1 cellular context compared by ENCODE assay signal in the genomic region with DNA sequence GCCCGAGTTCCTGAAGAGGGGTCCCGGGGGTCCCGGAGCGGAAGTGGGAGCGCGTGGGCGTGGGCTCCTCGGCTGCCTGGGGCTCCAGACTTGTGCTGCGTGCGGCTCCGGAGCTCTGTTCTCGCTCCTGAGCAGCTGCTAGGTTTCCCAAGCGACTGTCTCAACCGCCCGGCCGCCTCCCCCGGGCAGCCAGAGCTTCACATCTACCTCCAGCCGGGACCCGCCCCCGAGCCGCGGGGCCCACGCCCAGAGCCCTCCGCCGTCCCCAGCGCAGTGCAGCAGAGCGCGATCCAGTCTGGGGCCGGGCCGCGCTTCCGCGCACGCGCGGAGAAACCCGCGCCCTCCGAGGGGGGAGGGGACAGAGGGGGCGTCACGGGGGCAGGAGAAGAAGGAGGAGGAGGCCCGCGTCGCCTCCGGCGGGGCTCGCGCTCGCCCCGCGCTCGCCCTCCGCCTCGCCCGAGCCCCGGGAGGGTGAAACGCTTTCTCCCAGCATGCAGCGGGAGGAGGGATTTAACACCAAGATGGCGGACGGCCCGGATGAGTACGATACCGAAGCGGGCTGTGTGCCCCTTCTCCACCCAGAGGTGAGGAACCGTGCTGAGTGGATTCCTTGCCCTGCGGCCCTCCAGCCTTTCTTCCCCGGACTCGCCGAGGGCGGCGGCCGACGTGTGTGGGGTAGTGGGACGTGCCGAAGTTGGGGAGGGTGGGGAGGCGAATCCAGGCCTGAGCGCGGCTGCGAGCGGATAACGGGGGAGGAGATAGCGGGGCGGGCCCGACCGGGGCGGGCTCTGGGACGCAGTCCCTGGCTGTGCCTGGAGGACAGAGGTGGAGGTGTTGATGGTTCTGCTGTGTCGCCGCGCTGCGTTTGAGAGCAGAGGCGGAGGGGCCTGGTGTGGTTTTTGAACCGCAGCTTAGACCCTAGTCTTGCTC.
TF ChIP-seq lines count a peak whose summit lies in the region.

A gene with protein sequence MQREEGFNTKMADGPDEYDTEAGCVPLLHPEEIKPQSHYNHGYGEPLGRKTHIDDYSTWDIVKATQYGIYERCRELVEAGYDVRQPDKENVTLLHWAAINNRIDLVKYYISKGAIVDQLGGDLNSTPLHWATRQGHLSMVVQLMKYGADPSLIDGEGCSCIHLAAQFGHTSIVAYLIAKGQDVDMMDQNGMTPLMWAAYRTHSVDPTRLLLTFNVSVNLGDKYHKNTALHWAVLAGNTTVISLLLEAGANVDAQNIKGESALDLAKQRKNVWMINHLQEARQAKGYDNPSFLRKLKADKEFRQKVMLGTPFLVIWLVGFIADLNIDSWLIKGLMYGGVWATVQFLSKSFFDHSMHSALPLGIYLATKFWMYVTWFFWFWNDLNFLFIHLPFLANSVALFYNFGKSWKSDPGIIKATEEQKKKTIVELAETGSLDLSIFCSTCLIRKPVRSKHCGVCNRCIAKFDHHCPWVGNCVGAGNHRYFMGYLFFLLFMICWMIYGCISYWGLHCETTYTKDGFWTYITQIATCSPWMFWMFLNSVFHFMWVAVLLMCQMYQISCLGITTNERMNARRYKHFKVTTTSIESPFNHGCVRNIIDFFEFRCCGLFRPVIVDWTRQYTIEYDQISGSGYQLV (plus strand): TSS at position 370 of the 930 bp plus-strand sequence. CDS start 122 bp downstream, at position 492.

TF ChIP-seq in HEK293, 187 proteins besides CTCF, POLR2A, EP300 and RAD21 (continued from another document):
- TF ChIP-seq ZNF23 (tag by site-specific recombination; IDR thresholded peaks at IDR 0.05; ENCODE audit: borderline replicate concordance), result no peak
- TF ChIP-seq ZBTB48 (tag by site-specific recombination; IDR thresholded peaks at IDR 0.05), result 0 out of 2 replicates have a peak, but pooled peaks have one; percentile 43
- TF ChIP-seq, protein P1, sequence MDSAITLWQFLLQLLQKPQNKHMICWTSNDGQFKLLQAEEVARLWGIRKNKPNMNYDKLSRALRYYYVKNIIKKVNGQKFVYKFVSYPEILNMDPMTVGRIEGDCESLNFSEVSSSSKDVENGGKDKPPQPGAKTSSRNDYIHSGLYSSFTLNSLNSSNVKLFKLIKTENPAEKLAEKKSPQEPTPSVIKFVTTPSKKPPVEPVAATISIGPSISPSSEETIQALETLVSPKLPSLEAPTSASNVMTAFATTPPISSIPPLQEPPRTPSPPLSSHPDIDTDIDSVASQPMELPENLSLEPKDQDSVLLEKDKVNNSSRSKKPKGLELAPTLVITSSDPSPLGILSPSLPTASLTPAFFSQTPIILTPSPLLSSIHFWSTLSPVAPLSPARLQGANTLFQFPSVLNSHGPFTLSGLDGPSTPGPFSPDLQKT (IDR thresholded peaks at IDR 0.05; ENCODE audit: borderline replicate concordance, low read depth, low read length), result no peak
- TF ChIP-seq, protein P2, sequence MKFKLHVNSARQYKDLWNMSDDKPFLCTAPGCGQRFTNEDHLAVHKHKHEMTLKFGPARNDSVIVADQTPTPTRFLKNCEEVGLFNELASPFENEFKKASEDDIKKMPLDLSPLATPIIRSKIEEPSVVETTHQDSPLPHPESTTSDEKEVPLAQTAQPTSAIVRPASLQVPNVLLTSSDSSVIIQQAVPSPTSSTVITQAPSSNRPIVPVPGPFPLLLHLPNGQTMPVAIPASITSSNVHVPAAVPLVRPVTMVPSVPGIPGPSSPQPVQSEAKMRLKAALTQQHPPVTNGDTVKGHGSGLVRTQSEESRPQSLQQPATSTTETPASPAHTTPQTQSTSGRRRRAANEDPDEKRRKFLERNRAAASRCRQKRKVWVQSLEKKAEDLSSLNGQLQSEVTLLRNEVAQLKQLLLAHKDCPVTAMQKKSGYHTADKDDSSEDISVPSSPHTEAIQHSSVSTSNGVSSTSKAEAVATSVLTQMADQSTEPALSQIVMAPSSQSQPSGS (tag by site-specific recombination; IDR thresholded peaks at IDR 0.05; ENCODE audit: low read depth), result no peak
- TF ChIP-seq MYNN (tag by site-specific recombination; IDR thresholded peaks at IDR 0.05; ENCODE audit: borderline replicate concordance), result no peak
- no peak for TF ChIP-seq ZNF544 (tag by site-specific recombination; IDR thresholded peaks at IDR 0.05)
- TF ChIP-seq KLF16 (tag by site-specific recombination; IDR thresholded peaks at IDR 0.05), result peak; percentile 88
- TF ChIP-seq ZNF114 (tag by site-specific recombination; IDR thresholded peaks at IDR 0.05), result no peak
- no peak for TF ChIP-seq TRIM28 (IDR thresholded peaks at IDR 0.05; ENCODE audit: borderline replicate concordance, low read length)
- TF ChIP-seq ZNF555 (tag by site-specific recombination; conservative IDR thresholded peaks at IDR 0.05), result no peak
- no peak for TF ChIP-seq ZNF292 (tag by site-specific recombination; IDR thresholded peaks at IDR 0.05; ENCODE audit: borderline replicate concordance, low read depth)
- TF ChIP-seq, protein P3, sequence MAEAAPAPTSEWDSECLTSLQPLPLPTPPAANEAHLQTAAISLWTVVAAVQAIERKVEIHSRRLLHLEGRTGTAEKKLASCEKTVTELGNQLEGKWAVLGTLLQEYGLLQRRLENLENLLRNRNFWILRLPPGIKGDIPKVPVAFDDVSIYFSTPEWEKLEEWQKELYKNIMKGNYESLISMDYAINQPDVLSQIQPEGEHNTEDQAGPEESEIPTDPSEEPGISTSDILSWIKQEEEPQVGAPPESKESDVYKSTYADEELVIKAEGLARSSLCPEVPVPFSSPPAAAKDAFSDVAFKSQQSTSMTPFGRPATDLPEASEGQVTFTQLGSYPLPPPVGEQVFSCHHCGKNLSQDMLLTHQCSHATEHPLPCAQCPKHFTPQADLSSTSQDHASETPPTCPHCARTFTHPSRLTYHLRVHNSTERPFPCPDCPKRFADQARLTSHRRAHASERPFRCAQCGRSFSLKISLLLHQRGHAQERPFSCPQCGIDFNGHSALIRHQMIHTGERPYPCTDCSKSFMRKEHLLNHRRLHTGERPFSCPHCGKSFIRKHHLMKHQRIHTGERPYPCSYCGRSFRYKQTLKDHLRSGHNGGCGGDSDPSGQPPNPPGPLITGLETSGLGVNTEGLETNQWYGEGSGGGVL (tag by site-specific recombination; IDR thresholded peaks at IDR 0.05), result peak; percentile 65
- 0 out of 2 replicates have a peak, but pooled peaks have one; percentile 12 for TF ChIP-seq OSR2 (tag by site-specific recombination; IDR thresholded peaks at IDR 0.05)
- TF ChIP-seq, protein P4, sequence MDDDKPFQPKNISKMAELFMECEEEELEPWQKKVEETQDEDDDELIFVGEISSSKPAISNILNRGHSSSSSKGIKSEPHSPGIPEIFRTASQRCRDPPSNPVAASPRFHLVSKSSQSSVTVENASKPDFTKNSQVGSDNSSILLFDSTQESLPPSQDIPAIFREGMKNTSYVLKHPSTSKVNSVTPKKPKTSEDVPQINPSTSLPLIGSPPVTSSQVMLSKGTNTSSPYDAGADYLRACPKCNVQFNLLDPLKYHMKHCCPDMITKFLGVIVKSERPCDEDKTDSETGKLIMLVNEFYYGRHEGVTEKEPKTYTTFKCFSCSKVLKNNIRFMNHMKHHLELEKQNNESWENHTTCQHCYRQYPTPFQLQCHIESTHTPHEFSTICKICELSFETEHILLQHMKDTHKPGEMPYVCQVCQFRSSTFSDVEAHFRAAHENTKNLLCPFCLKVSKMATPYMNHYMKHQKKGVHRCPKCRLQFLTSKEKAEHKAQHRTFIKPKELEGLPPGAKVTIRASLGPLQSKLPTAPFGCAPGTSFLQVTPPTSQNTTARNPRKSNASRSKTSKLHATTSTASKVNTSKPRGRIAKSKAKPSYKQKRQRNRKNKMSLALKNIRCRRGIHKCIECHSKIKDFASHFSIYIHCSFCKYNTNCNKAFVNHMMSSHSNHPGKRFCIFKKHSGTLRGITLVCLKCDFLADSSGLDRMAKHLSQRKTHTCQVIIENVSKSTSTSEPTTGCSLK (tag by site-specific recombination; IDR thresholded peaks at IDR 0.05), result no peak
- TF ChIP-seq, protein P5, sequence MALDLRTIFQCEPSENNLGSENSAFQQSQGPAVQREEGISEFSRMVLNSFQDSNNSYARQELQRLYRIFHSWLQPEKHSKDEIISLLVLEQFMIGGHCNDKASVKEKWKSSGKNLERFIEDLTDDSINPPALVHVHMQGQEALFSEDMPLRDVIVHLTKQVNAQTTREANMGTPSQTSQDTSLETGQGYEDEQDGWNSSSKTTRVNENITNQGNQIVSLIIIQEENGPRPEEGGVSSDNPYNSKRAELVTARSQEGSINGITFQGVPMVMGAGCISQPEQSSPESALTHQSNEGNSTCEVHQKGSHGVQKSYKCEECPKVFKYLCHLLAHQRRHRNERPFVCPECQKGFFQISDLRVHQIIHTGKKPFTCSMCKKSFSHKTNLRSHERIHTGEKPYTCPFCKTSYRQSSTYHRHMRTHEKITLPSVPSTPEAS (tag by site-specific recombination; IDR thresholded peaks at IDR 0.05), result peak; percentile 43; the same call in 1 of the 2 replicates
- no peak for TF ChIP-seq ZNF677 (tag by site-specific recombination; IDR thresholded peaks at IDR 0.05)
- TF ChIP-seq, protein P6, sequence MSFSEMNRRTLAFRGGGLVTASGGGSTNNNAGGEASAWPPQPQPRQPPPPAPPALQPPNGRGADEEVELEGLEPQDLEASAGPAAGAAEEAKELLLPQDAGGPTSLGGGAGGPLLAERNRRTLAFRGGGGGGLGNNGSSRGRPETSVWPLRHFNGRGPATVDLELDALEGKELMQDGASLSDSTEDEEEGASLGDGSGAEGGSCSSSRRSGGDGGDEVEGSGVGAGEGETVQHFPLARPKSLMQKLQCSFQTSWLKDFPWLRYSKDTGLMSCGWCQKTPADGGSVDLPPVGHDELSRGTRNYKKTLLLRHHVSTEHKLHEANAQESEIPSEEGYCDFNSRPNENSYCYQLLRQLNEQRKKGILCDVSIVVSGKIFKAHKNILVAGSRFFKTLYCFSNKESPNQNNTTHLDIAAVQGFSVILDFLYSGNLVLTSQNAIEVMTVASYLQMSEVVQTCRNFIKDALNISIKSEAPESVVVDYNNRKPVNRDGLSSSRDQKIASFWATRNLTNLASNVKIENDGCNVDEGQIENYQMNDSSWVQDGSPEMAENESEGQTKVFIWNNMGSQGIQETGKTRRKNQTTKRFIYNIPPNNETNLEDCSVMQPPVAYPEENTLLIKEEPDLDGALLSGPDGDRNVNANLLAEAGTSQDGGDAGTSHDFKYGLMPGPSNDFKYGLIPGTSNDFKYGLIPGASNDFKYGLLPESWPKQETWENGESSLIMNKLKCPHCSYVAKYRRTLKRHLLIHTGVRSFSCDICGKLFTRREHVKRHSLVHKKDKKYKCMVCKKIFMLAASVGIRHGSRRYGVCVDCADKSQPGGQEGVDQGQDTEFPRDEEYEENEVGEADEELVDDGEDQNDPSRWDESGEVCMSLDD (tag by site-specific recombination; IDR thresholded peaks at IDR 0.05), result peak; percentile 59
- no peak for TF ChIP-seq ZNF654 (tag by site-specific recombination; IDR thresholded peaks at IDR 0.05; ENCODE audit: low read depth)
- no peak for TF ChIP-seq ZNF621 (tag by site-specific recombination; IDR thresholded peaks at IDR 0.05)
- no peak for TF ChIP-seq ZNF707 (tag by site-specific recombination; IDR thresholded peaks at IDR 0.05)
- TF ChIP-seq ZFP69B (tag by site-specific recombination; IDR thresholded peaks at IDR 0.05), result peak; percentile 89
- no peak for TF ChIP-seq SCRT1 (tag by site-specific recombination; IDR thresholded peaks at IDR 0.05; ENCODE audit: borderline replicate concordance)
- TF ChIP-seq, protein P7, sequence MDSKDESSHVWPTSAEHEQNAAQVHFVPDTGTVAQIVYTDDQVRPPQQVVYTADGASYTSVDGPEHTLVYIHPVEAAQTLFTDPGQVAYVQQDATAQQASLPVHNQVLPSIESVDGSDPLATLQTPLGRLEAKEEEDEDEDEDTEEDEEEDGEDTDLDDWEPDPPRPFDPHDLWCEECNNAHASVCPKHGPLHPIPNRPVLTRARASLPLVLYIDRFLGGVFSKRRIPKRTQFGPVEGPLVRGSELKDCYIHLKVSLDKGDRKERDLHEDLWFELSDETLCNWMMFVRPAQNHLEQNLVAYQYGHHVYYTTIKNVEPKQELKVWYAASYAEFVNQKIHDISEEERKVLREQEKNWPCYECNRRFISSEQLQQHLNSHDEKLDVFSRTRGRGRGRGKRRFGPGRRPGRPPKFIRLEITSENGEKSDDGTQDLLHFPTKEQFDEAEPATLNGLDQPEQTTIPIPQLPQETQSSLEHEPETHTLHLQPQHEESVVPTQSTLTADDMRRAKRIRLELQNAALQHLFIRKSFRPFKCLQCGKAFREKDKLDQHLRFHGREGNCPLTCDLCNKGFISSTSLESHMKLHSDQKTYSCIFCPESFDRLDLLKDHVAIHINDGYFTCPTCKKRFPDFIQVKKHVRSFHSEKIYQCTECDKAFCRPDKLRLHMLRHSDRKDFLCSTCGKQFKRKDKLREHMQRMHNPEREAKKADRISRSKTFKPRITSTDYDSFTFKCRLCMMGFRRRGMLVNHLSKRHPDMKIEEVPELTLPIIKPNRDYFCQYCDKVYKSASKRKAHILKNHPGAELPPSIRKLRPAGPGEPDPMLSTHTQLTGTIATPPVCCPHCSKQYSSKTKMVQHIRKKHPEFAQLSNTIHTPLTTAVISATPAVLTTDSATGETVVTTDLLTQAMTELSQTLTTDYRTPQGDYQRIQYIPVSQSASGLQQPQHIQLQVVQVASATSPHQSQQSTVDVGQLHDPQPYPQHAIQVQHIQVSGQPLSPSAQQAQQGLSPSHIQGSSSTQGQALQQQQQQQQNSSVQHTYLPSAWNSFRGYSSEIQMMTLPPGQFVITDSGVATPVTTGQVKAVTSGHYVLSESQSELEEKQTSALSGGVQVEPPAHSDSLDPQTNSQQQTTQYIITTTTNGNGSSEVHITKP (tag by site-specific recombination; IDR thresholded peaks at IDR 0.05), result peak; percentile 38; the same call in 1 of the 2 replicates
- TF ChIP-seq ZXDB (tag by site-specific recombination; IDR thresholded peaks at IDR 0.05), result peak; percentile 88
- 0 out of 2 replicates have a peak, but pooled peaks have one; percentile 29 for TF ChIP-seq ZNF423 (tag by site-specific recombination; IDR thresholded peaks at IDR 0.05)
- TF ChIP-seq ZNF548 (tag by site-specific recombination; IDR thresholded peaks at IDR 0.05), result no peak
- peak; percentile 39; the same call in 1 of the 2 replicates for TF ChIP-seq ZNF843 (tag by site-specific recombination; IDR thresholded peaks at IDR 0.05)
- TF ChIP-seq ZNF747 (tag by site-specific recombination; IDR thresholded peaks at IDR 0.05), result no peak
- peak; percentile 92 for TF ChIP-seq KLF8 (tag by site-specific recombination; IDR thresholded peaks at IDR 0.05)
- TF ChIP-seq ZNF830 (tag by site-specific recombination; IDR thresholded peaks at IDR 0.05; ENCODE audit: low read depth), result no peak
- TF ChIP-seq ZFP3 (tag by site-specific recombination; IDR thresholded peaks at IDR 0.05; ENCODE audit: low read depth), result no peak
- no peak for TF ChIP-seq ZNF184 (tag by site-specific recombination; IDR thresholded peaks at IDR 0.05)
